21 cellular contexts compared by ENCODE assay signal in the genomic region with DNA sequence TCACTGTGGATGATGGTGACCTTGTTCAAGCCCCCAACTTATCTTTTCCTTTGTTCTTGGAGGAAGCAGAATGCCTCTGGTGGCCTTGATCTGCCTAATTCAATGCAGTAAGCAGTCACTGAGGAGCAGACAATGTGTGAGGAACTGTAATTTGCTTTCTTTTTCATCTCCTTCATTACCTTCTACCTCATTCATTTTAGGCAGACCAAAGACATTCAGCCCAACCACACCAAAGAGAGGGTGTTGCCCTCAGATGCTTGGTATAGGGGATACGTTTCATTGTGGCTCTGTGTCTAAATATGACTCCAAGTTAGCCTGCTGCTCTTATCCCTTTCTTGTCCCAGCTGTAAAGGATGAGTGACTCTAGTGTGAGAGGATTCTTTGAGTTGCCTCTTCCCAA. TPM values are rescaled to one million over a fixed set of nuclear protein-coding genes. Genes with fewer than 3 reads are reported as not detected.
DNase-seq lines count a peak whose midpoint lies in the region; ATAC-seq and TF ChIP-seq lines count a peak whose summit lies in the region.
"Had no signal": no experiment of that assay in that cellular context is flagged by ENCODE, and none has a peak within 500 bp of the region (broad histone marks: within the 10 kb centered on the region; RNA-seq: fewer than 3 reads in every experiment).

No MANE protein-coding gene starts in this region.

- H3K4me1 ChIP-seq in CD4-positive, alpha-beta memory T cell (ENCODE audit: insufficient read depth, low read length) = peaks cover 19% of the 10 kb centered on the region
- H3K4me1 ChIP-seq in hepatocyte (ENCODE audit: insufficient read depth) = peaks cover 29% of the 10 kb centered on the region

- H3K9me3 Mint-ChIP-seq in activated CD4-positive, alpha-beta T cell treated with anti-CD3 and anti-CD28 coated beads, Interleukin-2, amount 10 ng/mL, durations not matched to agents 7 days and 5 days = no peaks in the 10 kb centered on the region
- H3K9me3 Mint-ChIP-seq in CD4-positive, alpha-beta memory T cell = no peaks in the 10 kb centered on the region
- H3K9me3 Mint-ChIP-seq: CD4-positive, CD25-positive, alpha-beta regulatory T cell had no signal

- intact Hi-C loops in CD4-positive, alpha-beta memory T cell (cut with micrococcal nuclease) = no loop called here

- no peak overlapping the region for H3K27ac ChIP-seq in CD4-positive, alpha-beta memory T cell (ENCODE audit: low read depth, low read length)
- no peak overlapping the region for H3K27ac ChIP-seq in hepatocyte

- peaks cover 52% of the 10 kb centered on the region for H3K36me3 Mint-ChIP-seq in activated CD4-positive, alpha-beta T cell treated with anti-CD3 and anti-CD28 coated beads, Interleukin-2, amount 10 ng/mL, durations not matched to agents 7 days and 5 days (ENCODE audit: low read depth)
- H3K36me3 Mint-ChIP-seq in CD4-positive, alpha-beta memory T cell = peaks cover 34 to 63% of the 10 kb centered on the region in 2 donors

- no peak overlapping the region for H3K4me2 ChIP-seq in hepatocyte

- peaks cover 44% of the 10 kb centered on the region for H3K4me1 Mint-ChIP-seq in activated CD4-positive, alpha-beta T cell treated with anti-CD3 and anti-CD28 coated beads, Interleukin-2, amount 10 ng/mL, durations not matched to agents 7 days and 5 days
- peaks cover 34 to 61% (median 44%) of the 10 kb centered on the region in 4 donors for H3K4me1 Mint-ChIP-seq in CD4-positive, alpha-beta memory T cell

- H3K9me2 ChIP-seq in hepatocyte (replicated peaks; ENCODE audit: insufficient read depth) = no peaks in the 10 kb centered on the region

- no peaks in the 10 kb centered on the region for H3K9me3 ChIP-seq in CD4-positive, alpha-beta memory T cell (ENCODE audit: control insufficient read depth in 1 of 2, low read length in 2 of 2)
- no peaks in the 10 kb centered on the region for H3K9me3 ChIP-seq in hepatocyte (ENCODE audit: low read depth)
- H3K9me3 ChIP-seq: BE2C had no signal

- H3K36me3 ChIP-seq in CD4-positive, alpha-beta memory T cell (ENCODE audit: insufficient read depth, low read length) = peaks cover 6% of the 10 kb centered on the region
- no peaks in the 10 kb centered on the region for H3K36me3 ChIP-seq in hepatocyte (replicated peaks; ENCODE audit: insufficient read depth, low read depth)

- H2AFZ ChIP-seq in hepatocyte = no peak overlapping the region

- no peak overlapping the region for H3K4me3 Mint-ChIP-seq in activated CD4-positive, alpha-beta T cell treated with anti-CD3 and anti-CD28 coated beads, Interleukin-2, amount 10 ng/mL, durations not matched to agents 7 days and 5 days
- peak overlapping the region in 3 of 8 donors; percentile 30 to 66 (median 41) for H3K4me3 Mint-ChIP-seq in CD4-positive, alpha-beta memory T cell
- H3K4me3 Mint-ChIP-seq: CD4-positive, CD25-positive, alpha-beta regulatory T cell had no signal

- no peaks in the 10 kb centered on the region for H3K27me3 Mint-ChIP-seq in activated CD4-positive, alpha-beta T cell treated with anti-CD3 and anti-CD28 coated beads, Interleukin-2, amount 10 ng/mL, durations not matched to agents 7 days and 5 days
- no peaks in the 10 kb centered on the region for H3K27me3 Mint-ChIP-seq in CD4-positive, alpha-beta memory T cell
- H3K27me3 Mint-ChIP-seq: CD4-positive, CD25-positive, alpha-beta regulatory T cell had no signal

- H3K79me2 ChIP-seq in hepatocyte = peaks cover 33% of the 10 kb centered on the region

- H3K27me3 ChIP-seq in CD4-positive, alpha-beta memory T cell (ENCODE audit: insufficient read depth, low read length) = no peaks in the 10 kb centered on the region
- no peaks in the 10 kb centered on the region for H3K27me3 ChIP-seq in hepatocyte
- H3K27me3 ChIP-seq: BE2C had no signal

- H3K27ac Mint-ChIP-seq in activated CD4-positive, alpha-beta T cell treated with anti-CD3 and anti-CD28 coated beads, Interleukin-2, amount 10 ng/mL, durations not matched to agents 7 days and 5 days = peak overlapping the region; percentile 72
- peak overlapping the region in 4 of 7 donors; percentile 1 to 83 (median 76) for H3K27ac Mint-ChIP-seq in CD4-positive, alpha-beta memory T cell

- POLR2A ChIA-PET in activated CD4-positive, alpha-beta T cell treated with anti-CD3 and anti-CD28 coated beads, Interleukin-2, amount 10 ng/mL, durations not matched to agents 7 days and 5 days (lab: Charles Lee) = no interaction called here
- POLR2A ChIA-PET in CD4-positive, alpha-beta memory T cell (lab: Charles Lee; ENCODE audit: partially characterized antibody) = interaction anchor here (1.1 to 3.0 kb wide), 2 partner anchors 15 to 44 kb away, joined by 3 to 10 read pairs; partner anchors contain the start of genes EXOSC7 and ZDHHC3

- no peaks in the 10 kb centered on the region for H4K20me1 ChIP-seq in hepatocyte (ENCODE audit: insufficient read depth, poor library complexity, severe bottlenecking)

- CTCF ChIA-PET in activated CD4-positive, alpha-beta T cell treated with anti-CD3 and anti-CD28 coated beads, Interleukin-2, amount 10 ng/mL, durations not matched to agents 7 days and 5 days (lab: Charles Lee) = interaction anchor here (1.8 kb wide), 1 partner anchor 8 kb away, joined by 8 read pairs; no protein-coding TSS in a partner anchor
- CTCF ChIA-PET in CD4-positive, alpha-beta memory T cell (lab: Charles Lee; ENCODE audit: partially characterized antibody) = interaction anchor here (1.0 to 5.0 kb wide), 8 partner anchors 10 to 46 kb away, joined by 3 to 31 read pairs (median 8); partner anchors contain the start of genes EXOSC7 and ZDHHC3

- TF ChIP-seq CTCF in hepatocyte (IDR thresholded peaks at IDR 0.05; ENCODE audit: poor library complexity) = no peak

- WGBS in hepatocyte (ENCODE audit: low lambda C conversion rate, missing lambda C conversion rate) = 100% methylated on average over 1 of the region's 1 CpG

- ATAC-seq in GM18858 (IDR thresholded peaks at IDR 0.05; ENCODE audit: unreplicated experiment) (no peak), HG03460 (IDR thresholded peaks at IDR 0.05; ENCODE audit: unreplicated experiment) (no peak)
- ATAC-seq: GM12878 had no signal

- no peak for DNase-seq in activated CD4-positive, alpha-beta T cell treated with anti-CD3 and anti-CD28 coated beads, Interleukin-2, amount 10 ng/mL, durations not matched to agents 7 days and 5 days
- no peak for DNase-seq in activated CD4-positive, alpha-beta T cell treated with anti-CD3 and anti-CD28 coated beads for 4 hours
- DNase-seq in CD4-positive, alpha-beta memory T cell = peak in 3 of 5 donors; percentile 7 to 43 (median 25)
- DNase-seq in Jurkat, Clone E6-1 (ENCODE audit: low read depth, low spot score) = peak; percentile 61
- DNase-seq in myocyte (ENCODE audit: low read depth) = peak; percentile 40
- DNase-seq in hepatocyte (ENCODE audit: low spot score) = no peak
- DNase-seq: BE2C, Calu3, EL, KG1, MV-4-11, NCI-H187, NCI-H2107, NCI-H510A treated with DMSO at 0.1 percent for 48 hours, NCI-H774, Right ventricle myocardium superior had no signal

- no peak overlapping the region for H3K4me3 ChIP-seq in CD4-positive, alpha-beta memory T cell (ENCODE audit: low read length in 2 of 2)
- H3K4me3 ChIP-seq in Jurkat, Clone E6-1 (ENCODE audit: low read length) = no peak overlapping the region
- no peak overlapping the region for H3K4me3 ChIP-seq in hepatocyte
- H3K4me3 ChIP-seq: GM12878 had no signal

RNA-seq across cellular contexts. Expression of gene EXOSC7, which starts 15.3 kb away (rescaled TPM):
- 10 to 100 TPM; 35.8 to 40.2 TPM for total RNA-seq in activated CD4-positive, alpha-beta T cell treated with anti-CD3 and anti-CD28 coated beads, Interleukin-2, amount 10 ng/mL, durations not matched to agents 7 days and 5 days
- total RNA-seq in CD4-positive, alpha-beta memory T cell = 10 to 100 TPM; 44.6 to 45.3 TPM
- polyA plus RNA-seq in CD4-positive, alpha-beta memory T cell = 10 to 100 TPM; 49.2 to 66.9 TPM
- polyA plus RNA-seq in Jurkat, Clone E6-1 (2012; ENCODE audit: insufficient read depth, insufficient read length) = 106 TPM
- total RNA-seq in myocyte (66.9 and 93.0 TPM in 2 replicates), hepatocyte (46.7 and 53.3 TPM in 2 replicates)
- 77.1 TPM for polyA plus RNA-seq in myocyte (2012)
- 55.8 and 61.3 TPM in 2 replicates for polyA plus RNA-seq in hepatocyte

RNA-seq across cellular contexts. Expression of gene ZDHHC3, which starts 15.4 kb away (rescaled TPM):
- total RNA-seq in activated CD4-positive, alpha-beta T cell treated with anti-CD3 and anti-CD28 coated beads, Interleukin-2, amount 10 ng/mL, durations not matched to agents 7 days and 5 days = 10 to 100 TPM; 47.5 to 50.7 TPM
- total RNA-seq in CD4-positive, alpha-beta memory T cell = 10 to 100 TPM; 40.1 to 41.9 TPM
- 10 to 100 TPM; 35.4 to 36.1 TPM for polyA plus RNA-seq in CD4-positive, alpha-beta memory T cell
- 60.7 TPM for polyA plus RNA-seq in Jurkat, Clone E6-1 (2012; ENCODE audit: insufficient read depth, insufficient read length)
- total RNA-seq in myocyte (60.7 and 66.0 TPM in 2 replicates), hepatocyte (60.3 and 71.2 TPM in 2 replicates)
- polyA plus RNA-seq in myocyte (2012) = 65.2 TPM
- polyA plus RNA-seq in hepatocyte = 59.5 and 62.0 TPM in 2 replicates

RNA-seq across cellular contexts. Expression of gene CLEC3B, which starts 34.8 kb away (rescaled TPM):
- total RNA-seq in activated CD4-positive, alpha-beta T cell treated with anti-CD3 and anti-CD28 coated beads, Interleukin-2, amount 10 ng/mL, durations not matched to agents 7 days and 5 days = under 1 TPM; 0.30 to 0.37 TPM
- total RNA-seq in CD4-positive, alpha-beta memory T cell = 1 to 10 TPM; 1.2 to 1.5 TPM
- not detected for polyA plus RNA-seq in CD4-positive, alpha-beta memory T cell
- not detected for polyA plus RNA-seq in Jurkat, Clone E6-1 (2012; ENCODE audit: insufficient read depth, insufficient read length)
- total RNA-seq in myocyte = 0.75 TPM in 1 of 2 replicates, not detected in the other
- 2.9 TPM for polyA plus RNA-seq in myocyte (2012)
- 0.64 and 1.3 TPM in 2 replicates for total RNA-seq in hepatocyte
- polyA plus RNA-seq in hepatocyte = 1.7 and 2.6 TPM in 2 replicates
- total RNA-seq: Calu3, H1 had no signal
- polyA plus RNA-seq: GM12878 had no signal

Comparison
In these comparisons a context has a peak if more than half of its experiments do, and no peak if none do; other contexts are left out.
1. DNase-seq: peak in CD4-positive, alpha-beta memory T cell (3 of 5), Jurkat, Clone E6-1 (single experiment) and myocyte (single experiment); none in activated CD4-positive, alpha-beta T cell treated with anti-CD3 and anti-CD28 coated beads, Interleukin-2, amount 10 ng/mL, durations not matched to agents 7 days and 5 days (single experiment), activated CD4-positive, alpha-beta T cell treated with anti-CD3 and anti-CD28 coated beads for 4 hours (0 of 2) and hepatocyte (single experiment).